Comparison of ENCODE assay signal across 33 cellular contexts in the genomic region with DNA sequence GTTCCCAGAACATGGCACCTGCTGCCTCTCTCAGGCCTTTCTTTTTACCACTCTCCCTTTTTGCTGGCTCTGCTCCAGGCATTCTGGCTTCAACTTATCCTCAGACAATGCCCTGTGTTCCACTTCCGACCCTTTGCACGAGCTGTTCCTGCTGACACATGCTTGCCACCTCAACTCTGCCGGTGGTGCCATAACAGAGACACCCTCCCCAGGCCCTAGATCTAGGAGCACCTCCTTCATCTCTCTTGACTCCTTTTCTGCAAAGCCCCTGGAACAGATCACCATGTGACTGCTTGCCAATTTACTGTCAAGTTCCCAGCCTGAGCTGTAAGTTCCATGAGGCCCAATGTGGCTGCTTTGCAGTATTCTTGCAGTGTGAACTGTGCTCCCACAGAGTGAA.
"Had no signal": no experiment of that assay in that cellular context is flagged by ENCODE, and none has a peak within 500 bp of the region (broad histone marks: within the 10 kb centered on the region; RNA-seq: fewer than 3 reads in every experiment).

No MANE protein-coding gene starts in this region.

- H3K9me3 ChIP-seq: MG63, SJCRH30 had no signal

- H3K4me1 Mint-ChIP-seq: activated CD4-positive, alpha-beta memory T cell treated with anti-CD3 and anti-CD28 coated beads, Interleukin-2, amount 10 ng/mL, durations not matched to agents 7 days and 5 days; activated CD8-positive, alpha-beta memory T cell treated with anti-CD3 and anti-CD28 coated beads, Interleukin-2, amount 10 ng/mL, durations not matched to agents 7 days and 5 days; activated naive CD4-positive, alpha-beta T cell treated with anti-CD3 and anti-CD28 coated beads, Interleukin-2, amount 10 ng/mL, durations not matched to agents 7 days and 5 days; activated naive CD8-positive, alpha-beta T cell treated with anti-CD3 and anti-CD28 coated beads, Interleukin-2, amount 50 U/mL, for 24 hours; brain; IgD-negative memory B cell had no signal

- H3K27me3 Mint-ChIP-seq: activated CD4-positive, alpha-beta memory T cell treated with anti-CD3 and anti-CD28 coated beads, Interleukin-2, amount 10 ng/mL, durations not matched to agents 7 days and 5 days; activated naive CD4-positive, alpha-beta T cell treated with anti-CD3 and anti-CD28 coated beads, Interleukin-2, amount 10 ng/mL, durations not matched to agents 7 days and 5 days; IgD-negative memory B cell had no signal

- H3K27ac Mint-ChIP-seq: activated CD4-positive, alpha-beta memory T cell treated with anti-CD3 and anti-CD28 coated beads, Interleukin-2, amount 10 ng/mL, durations not matched to agents 7 days and 5 days; activated CD8-positive, alpha-beta memory T cell treated with anti-CD3 and anti-CD28 coated beads, Interleukin-2, amount 10 ng/mL, durations not matched to agents 7 days and 5 days; activated naive CD4-positive, alpha-beta T cell treated with anti-CD3 and anti-CD28 coated beads, Interleukin-2, amount 10 ng/mL, durations not matched to agents 7 days and 5 days; activated naive CD8-positive, alpha-beta T cell; activated naive CD8-positive, alpha-beta T cell treated with anti-CD3 and anti-CD28 coated beads, Interleukin-2, amount 50 U/mL, for 24 hours; brain; IgD-negative memory B cell had no signal

- H3K9me3 Mint-ChIP-seq: activated CD4-positive, alpha-beta memory T cell treated with anti-CD3 and anti-CD28 coated beads, Interleukin-2, amount 10 ng/mL, durations not matched to agents 7 days and 5 days; activated naive CD4-positive, alpha-beta T cell treated with anti-CD3 and anti-CD28 coated beads, Interleukin-2, amount 10 ng/mL, durations not matched to agents 7 days and 5 days; activated naive CD8-positive, alpha-beta T cell treated with anti-CD3 and anti-CD28 coated beads, Interleukin-2, amount 50 U/mL, for 24 hours; brain had no signal

- H3K4me3 Mint-ChIP-seq: activated CD4-positive, alpha-beta memory T cell treated with anti-CD3 and anti-CD28 coated beads, Interleukin-2, amount 10 ng/mL, durations not matched to agents 7 days and 5 days; activated CD8-positive, alpha-beta memory T cell treated with anti-CD3 and anti-CD28 coated beads, Interleukin-2, amount 10 ng/mL, durations not matched to agents 7 days and 5 days; activated naive CD4-positive, alpha-beta T cell treated with anti-CD3 and anti-CD28 coated beads, Interleukin-2, amount 10 ng/mL, durations not matched to agents 7 days and 5 days; activated naive CD8-positive, alpha-beta T cell; activated naive CD8-positive, alpha-beta T cell treated with anti-CD3 and anti-CD28 coated beads, Interleukin-2, amount 50 U/mL, for 24 hours; brain; IgD-negative memory B cell had no signal

- H3K27ac ChIP-seq: SJCRH30, SK-N-MC, WERI-Rb-1 had no signal

- H3K27me3 ChIP-seq: MG63, SJCRH30 had no signal

- H3K4me3 ChIP-seq: MG63, SJCRH30, SK-N-MC had no signal

- H3K4me1 ChIP-seq: SJCRH30 had no signal

- H3K36me3 ChIP-seq: MG63, SJCRH30, WERI-Rb-1 had no signal

- H3K36me3 Mint-ChIP-seq: activated CD8-positive, alpha-beta memory T cell treated with anti-CD3 and anti-CD28 coated beads, Interleukin-2, amount 10 ng/mL, durations not matched to agents 7 days and 5 days; activated naive CD4-positive, alpha-beta T cell treated with anti-CD3 and anti-CD28 coated beads, Interleukin-2, amount 10 ng/mL, durations not matched to agents 7 days and 5 days; activated naive CD8-positive, alpha-beta T cell; brain; IgD-negative memory B cell had no signal

- ATAC-seq: activated CD8-positive, alpha-beta memory T cell treated with anti-CD3 and anti-CD28 coated beads, Interleukin-2, amount 10 ng/mL, durations not matched to agents 7 days and 5 days; activated naive CD8-positive, alpha-beta T cell treated with anti-CD3 and anti-CD28 coated beads, Interleukin-2, amount 50 U/mL, for 24 hours; PC-3 had no signal

- DNase-seq: activated CD4-positive, alpha-beta memory T cell treated with anti-CD3 and anti-CD28 coated beads, Interleukin-2, amount 10 ng/mL, durations not matched to agents 7 days and 5 days; activated CD4-positive, alpha-beta T cell treated with anti-CD3 and anti-CD28 coated beads for 1 hour; activated CD4-positive, alpha-beta T cell treated with anti-CD3 and anti-CD28 coated beads for 48 hours; activated CD4-positive, CD25-positive, alpha-beta regulatory T cell; activated CD8-positive, alpha-beta memory T cell treated with anti-CD3 and anti-CD28 coated beads for 24 hours; activated CD8-positive, alpha-beta memory T cell treated with anti-CD3 and anti-CD28 coated beads, Interleukin-2, amount 10 ng/mL, durations not matched to agents 7 days and 5 days; activated CD8-positive, alpha-beta memory T cell treated with anti-CD3 and anti-CD28 coated beads, Interleukin-2, amount 50 U/mL, for 48 hours; activated effector memory CD4-positive, alpha-beta T cell treated with Interleukin-2 at 50 U/mL for 16 hours; activated naive CD4-positive, alpha-beta T cell treated with anti-CD3 and anti-CD28 coated beads, Interleukin-2, amount 10 ng/mL, durations not matched to agents 7 days and 5 days; activated naive CD8-positive, alpha-beta T cell treated with anti-CD3 and anti-CD28 coated beads, Interleukin-2, amount 50 U/mL, for 24 hours; activated T-cell treated with anti-CD3 and anti-CD28 coated beads, Interleukin-2, amount 50 U/mL, for 48 hours; anterior cingulate cortex; central memory CD4-positive, alpha-beta T cell; Karpas-422; KBM-7; MG63; NCI-H1048; NCI-H1417; NCI-H187 treated with DMSO at 0.1 percent for 48 hours; NCI-H2081; NCI-H2171 treated with DMSO at 0.1 percent for 48 hours; NCI-H2227 treated with DMSO at 0.1 percent for 48 hours; NCI-H524 treated with DMSO at 0.1 percent for 48 hours; NCI-H774; PC-3; SHP77; SJCRH30; T1000; WERI-Rb-1 had no signal
